Comparison of ENCODE assay signal across 27 cellular contexts in genomic region chrX:101507372-101507771, GRCh38. TPM values are rescaled to one million over a fixed set of nuclear protein-coding genes. Genes with fewer than 3 reads are reported as not detected.
DNase-seq lines count a peak whose midpoint lies in the region; ATAC-seq, FAIRE-seq and TF ChIP-seq lines count a peak whose summit lies in the region.
"Had no signal": no experiment of that assay in that cellular context is flagged by ENCODE, and none has a peak within 500 bp of the region (broad histone marks: within the 10 kb centered on the region; RNA-seq: fewer than 3 reads in every experiment).

No MANE protein-coding gene starts in this region.

- H3K27me3 ChIP-seq in bronchial epithelial cell (ENCODE audit: control insufficient read depth, insufficient read depth, low read length) (no peaks in the 10 kb centered on the region), foreskin keratinocyte (no peaks in the 10 kb centered on the region)
- H3K27me3 ChIP-seq: BE2C; BLaER1 treated with 17β-estradiol and CSF1 and Interleukin-3, amounts not matched to agents 10 nM and 100 nM had no signal

- CTCF ChIA-PET in RWPE1 (lab: Yijun Ruan, JAX) = no interaction called here

- no peak overlapping the region for H3K4me3 ChIP-seq in bronchial epithelial cell (ENCODE audit: low read depth, low read length)
- H3K4me3 ChIP-seq in epithelial cell of esophagus (ENCODE audit: low read length) = no peak overlapping the region
- H3K4me3 ChIP-seq: A549; BLaER1 treated with 17β-estradiol and CSF1 and Interleukin-3, amounts not matched to agents 10 nM and 100 nM; GM12878; GM23248 had no signal

- no peaks in the 10 kb centered on the region for H3K36me3 ChIP-seq in bronchial epithelial cell (ENCODE audit: control insufficient read depth, insufficient read depth, low read length)
- H3K36me3 ChIP-seq: BE2C; BLaER1 treated with 17β-estradiol and CSF1 and Interleukin-3, amounts not matched to agents 10 nM and 100 nM had no signal

- DNase-seq in RWPE1 (ENCODE audit: low spot score) = peak; percentile 24
- peak; percentile 81 for DNase-seq in bronchial epithelial cell (ENCODE audit: low read depth)
- peak; percentile 66 for DNase-seq in epithelial cell of esophagus (ENCODE audit: low read depth)
- peak; percentile 34 to 68 for DNase-seq in foreskin keratinocyte
- DNase-seq in putamen (ENCODE audit: low spot score) = no peak
- DNase-seq in endothelial cell (ENCODE audit: low spot score) = no peak
- DNase-seq: 8988T; ACHN; AML-193; BE2C; CD4-positive, alpha-beta T cell; CD8-positive, alpha-beta memory T cell; DMS 273 treated with DMSO at 0.1 percent for 48 hours; DMS79; EL; GDM1; GM23248; H7; HCEC 1CT had no signal

- FAIRE-seq in bronchial epithelial cell (lab: Jason Lieb, UNC) = no peak
- FAIRE-seq: D721Med, GM12878, H1 had no signal

- POLR2A ChIA-PET in RWPE1 (lab: Yijun Ruan, JAX; ENCODE audit: low non-redundant PET) = no interaction called here

- TF ChIP-seq CTCF in RWPE1 (conservative IDR thresholded peaks at IDR 0.05; ENCODE audit: low read depth) (no peak), bronchial epithelial cell (IDR thresholded peaks at IDR 0.05; ENCODE audit: insufficient read depth, low read length, severe bottlenecking) (no peak), epithelial cell of esophagus (IDR thresholded peaks at IDR 0.05; ENCODE audit: insufficient read depth, low read depth, low read length, missing control alignments) (no peak), foreskin keratinocyte (conservative IDR thresholded peaks at IDR 0.05) (no peak), endothelial cell (IDR thresholded peaks at IDR 0.05; ENCODE audit: unreplicated experiment) (no peak)

- H3K4me3 Mint-ChIP-seq in endothelial cell (ENCODE audit: unreplicated experiment) = no peak overlapping the region
- H3K4me3 Mint-ChIP-seq: CD14-positive monocyte; CD4-positive, alpha-beta T cell; CD8-positive, alpha-beta memory T cell had no signal

- ATAC-seq in foreskin keratinocyte = peak; percentile 87
- no peak for ATAC-seq in GM18861 (IDR thresholded peaks at IDR 0.05; ENCODE audit: unreplicated experiment)
- no peak for ATAC-seq in GM21723 (IDR thresholded peaks at IDR 0.05; ENCODE audit: unreplicated experiment)
- ATAC-seq: A549, GM12878 had no signal

- H3K9me3 Mint-ChIP-seq in endothelial cell (ENCODE audit: unreplicated experiment) = no peaks in the 10 kb centered on the region
- H3K9me3 Mint-ChIP-seq: CD4-positive, alpha-beta T cell; CD8-positive, alpha-beta memory T cell had no signal

- peaks cover 5% of the 10 kb centered on the region for H3K36me3 Mint-ChIP-seq in endothelial cell (ENCODE audit: low read depth, unreplicated experiment)
- H3K36me3 Mint-ChIP-seq: CD14-positive monocyte had no signal

- H3K4me1 Mint-ChIP-seq in endothelial cell (ENCODE audit: unreplicated experiment) = no peaks in the 10 kb centered on the region
- H3K4me1 Mint-ChIP-seq: CD14-positive monocyte; CD8-positive, alpha-beta memory T cell had no signal

- peaks cover 1% of the 10 kb centered on the region for H3K27me3 Mint-ChIP-seq in endothelial cell (ENCODE audit: unreplicated experiment)
- H3K27me3 Mint-ChIP-seq: CD4-positive, alpha-beta T cell had no signal

- H3K27ac ChIP-seq in RWPE1 (no peak overlapping the region), foreskin keratinocyte (no peak overlapping the region)
- H3K27ac ChIP-seq: A549; BLaER1 treated with 17β-estradiol and CSF1 and Interleukin-3, amounts not matched to agents 10 nM and 100 nM; GM23248 had no signal

- no peak overlapping the region for H3K27ac Mint-ChIP-seq in endothelial cell (ENCODE audit: unreplicated experiment)
- H3K27ac Mint-ChIP-seq: CD14-positive monocyte; CD4-positive, alpha-beta T cell; CD8-positive, alpha-beta memory T cell had no signal

- H3K4me1 ChIP-seq in foreskin keratinocyte = no peaks in the 10 kb centered on the region
- H3K4me1 ChIP-seq: A549; BE2C; BLaER1 treated with 17β-estradiol and CSF1 and Interleukin-3, amounts not matched to agents 10 nM and 100 nM had no signal

RNA-seq across cellular contexts. Expression of gene ARMCX4, which starts 22.1 kb away (rescaled TPM):
- total RNA-seq in bronchial epithelial cell (0.79 and 1.8 TPM in 2 replicates), foreskin keratinocyte (2.4 TPM in 2 replicates), endothelial cell (ENCODE audit: unreplicated experiment) (17.9 TPM)
- polyA plus RNA-seq in foreskin keratinocyte = 0.71 and 0.72 TPM in 2 replicates

RNA-seq across cellular contexts. Expression of gene ARMCX1, which starts 43.0 kb away (rescaled TPM):
- total RNA-seq in bronchial epithelial cell (5.8 and 7.4 TPM in 2 replicates), foreskin keratinocyte (16.3 and 16.8 TPM in 2 replicates), endothelial cell (ENCODE audit: unreplicated experiment) (35.2 TPM)
- polyA plus RNA-seq in foreskin keratinocyte = 10.2 and 12.1 TPM in 2 replicates
- total RNA-seq: GM12878 had no signal

Comparison
In these comparisons a context has a peak if more than half of its experiments do, and no peak if none do; other contexts are left out.
1. DNase-seq: peak in RWPE1 (single experiment), bronchial epithelial cell (single experiment), epithelial cell of esophagus (single experiment) and foreskin keratinocyte (2 of 2); none in putamen (single experiment) and endothelial cell (single experiment).